In the genomic region with DNA sequence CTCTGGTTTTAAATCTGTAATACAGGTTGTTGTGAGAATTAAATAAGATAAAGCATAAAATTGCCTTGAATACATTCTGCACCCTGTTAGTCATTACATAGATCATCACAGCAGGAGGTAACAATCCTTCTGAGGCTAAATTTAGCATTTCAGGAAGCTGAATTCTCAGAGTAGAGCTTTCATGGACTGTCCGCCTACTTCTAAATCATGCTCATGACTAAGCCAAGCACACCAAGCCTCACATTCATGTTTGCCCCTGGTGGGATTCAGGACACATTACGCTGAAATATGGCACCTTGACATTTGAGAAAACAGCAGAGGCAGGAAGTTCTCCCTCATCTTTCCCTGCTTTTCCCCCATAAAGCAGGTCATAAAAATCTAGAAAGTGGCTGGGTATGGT, we compare ENCODE assay signal across 13 cellular contexts. TPM values are rescaled to one million over a fixed set of nuclear protein-coding genes. Genes with fewer than 3 reads are reported as not detected.
A peak's percentile ranks its signal among the peaks of the same experiment; 100 is the strongest.
DNase-seq lines count a peak whose midpoint lies in the region; ATAC-seq, FAIRE-seq and TF ChIP-seq lines count a peak whose summit lies in the region.
"Had no signal": no experiment of that assay in that cellular context is flagged by ENCODE, and none has a peak within 500 bp of the region (broad histone marks: within the 10 kb centered on the region; RNA-seq: fewer than 3 reads in every experiment).

No MANE protein-coding gene starts in this region.

- TF ChIP-seq POLR2A in HepG2 (IDR thresholded peaks at IDR 0.05; ENCODE audit: insufficient read depth in 1 of 2, low read depth in 2 of 2, low read length in 2 of 2), result no peak
- TF ChIP-seq POLR2A in right lobe of liver (IDR thresholded peaks at IDR 0.05), result no peak
- TF ChIP-seq POLR2A in suprapubic skin (IDR thresholded peaks at IDR 0.05), result no peak

- no peak for TF ChIP-seq RAD21 in HepG2 (CRISPR knock-in tag; IDR thresholded peaks at IDR 0.05)

- H3K27ac ChIP-seq in HepG2 (ENCODE audit: extremely low read length, insufficient read depth, low read length) (no peak overlapping the region), right lobe of liver (no peak overlapping the region), suprapubic skin (no peak overlapping the region)

- in situ Hi-C loops in HepG2 (cut with HindIII; ENCODE audit: extremely low pct_ligation_motif_present, low pct_unique_long_range_greater_than_20kb), result no loop called here

- H3K79me2 ChIP-seq in HepG2 (ENCODE audit: insufficient read depth, low read length), result no peaks in the 10 kb centered on the region

- no TSS peak for BruUV-seq in HepG2 (replicated peaks; lab: Mats Ljungman, UMichigan)

- TF ChIP-seq EP300 in HepG2 (IDR thresholded peaks at IDR 0.05; ENCODE audit: low read depth in 2 of 2, low read length in 2 of 2) (no peak), HepG2 (CRISPR knock-in tag; IDR thresholded peaks at IDR 0.05; ENCODE audit: borderline replicate concordance) (no peak), suprapubic skin (IDR thresholded peaks at IDR 0.05) (no peak)

- TF ChIP-seq CTCF in HepG2 (CRISPR knock-in tag; IDR thresholded peaks at IDR 0.05) (no peak), right lobe of liver (IDR thresholded peaks at IDR 0.05) (no peak), foreskin fibroblast (IDR thresholded peaks at IDR 0.05; ENCODE audit: low read depth, low read length) (no peak), suprapubic skin (IDR thresholded peaks at IDR 0.05) (no peak)

- H3K4me3 ChIP-seq in HepG2 (replicated peaks in 1 of 3; ENCODE audit: insufficient read depth in 1 of 3, low read depth in 2 of 3, low read length in 3 of 3), result no peak overlapping the region
- no peak overlapping the region for H3K4me3 ChIP-seq in right lobe of liver
- no peak overlapping the region for H3K4me3 ChIP-seq in foreskin fibroblast (ENCODE audit: low read depth in 1 of 2, low read length in 2 of 2)
- no peak overlapping the region for H3K4me3 ChIP-seq in suprapubic skin

- H3K9ac ChIP-seq in HepG2 (ENCODE audit: insufficient read depth, low read depth, low read length), result no peak overlapping the region

- no peak overlapping the region for H2AFZ ChIP-seq in HepG2 (ENCODE audit: low read length)

- DNase-seq in HepG2 (ENCODE audit: low spot score) (no peak), right lobe of liver (no peak), SW 1271 (lab: John Stamatoyannopoulos, UW) (peak; percentile 9 to 51), foreskin fibroblast (peak; percentile 78 to 83), sciatic nerve (ENCODE audit: low spot score) (no peak), left ventricle myocardium superior (no peak), superior temporal gyrus (ENCODE audit: extremely low spot score) (no peak), suprapubic skin (ENCODE audit: low spot score in 2 of 2) (no peak)
- DNase-seq: activated T-cell treated with anti-CD3 and anti-CD28 coated beads, Interleukin-2, amount 50 U/mL, for 1 hour; CD4-positive, CD25-positive, alpha-beta regulatory T cell; KBM-7; NCI-H524 had no signal

- H3K4me2 ChIP-seq in HepG2 (ENCODE audit: low read depth, low read length), result no peak overlapping the region

- ATAC-seq in HepG2 (peak; percentile 47; the same call in 1 of the 3 replicates), right lobe of liver (no peak), sciatic nerve (no peak), left ventricle myocardium superior (no peak)

- no peaks in the 10 kb centered on the region for H4K20me1 ChIP-seq in HepG2 (ENCODE audit: insufficient read depth, low read length)

- POLR2A ChIA-PET in HepG2 (lab: Yijun Ruan, JAX), result no interaction called here

- H3K9me3 ChIP-seq in HepG2 (ENCODE audit: low read length) (no peaks in the 10 kb centered on the region), right lobe of liver (no peaks in the 10 kb centered on the region), suprapubic skin (no peaks in the 10 kb centered on the region)

- WGBS in HepG2 (ENCODE audit: low lambda C conversion rate), result 88% methylated on average over 2 of the region's 2 CpGs
- 78% methylated on average over 2 of the region's 2 CpGs for WGBS in right lobe of liver (ENCODE audit: insufficient coverage, low coverage, low lambda C conversion rate, missing lambda C conversion rate)
- 94% methylated on average over 2 of the region's 2 CpGs for WGBS in suprapubic skin

- intact Hi-C loops in HepG2 (cut with micrococcal nuclease; ENCODE audit: unreplicated experiment), result no loop called here
- intact Hi-C loops in right lobe of liver (cut with DNase I), result no loop called here
- intact Hi-C loops in sciatic nerve (cut with DNase I), result no loop called here
- intact Hi-C loops in left ventricle myocardium superior (cut with micrococcal nuclease), result no loop called here

- CTCF ChIA-PET in HepG2 (lab: Yijun Ruan, JAX; ENCODE audit: low intra/inter-chr PET ratio, low total read pairs), result no interaction called here

- H3K4me1 ChIP-seq in HepG2 (ENCODE audit: insufficient read depth, low read length), result no peaks in the 10 kb centered on the region
- no peaks in the 10 kb centered on the region for H3K4me1 ChIP-seq in right lobe of liver
- H3K4me1 ChIP-seq in suprapubic skin, result no peaks in the 10 kb centered on the region

- H3K27me3 ChIP-seq in HepG2 (ENCODE audit: control insufficient read depth in 1 of 2, insufficient read depth in 2 of 2, low read length in 2 of 2), result no peaks in the 10 kb centered on the region; a peak in 1 of 5 replicates
- H3K27me3 ChIP-seq in right lobe of liver, result no peaks in the 10 kb centered on the region
- peaks cover 1% of the 10 kb centered on the region for H3K27me3 ChIP-seq in suprapubic skin

- no peak for FAIRE-seq in HepG2 (lab: Jason Lieb, UNC)
- FAIRE-seq: colon had no signal

- H3K36me3 ChIP-seq in HepG2 (replicated peaks in 1 of 2; ENCODE audit: control insufficient read depth in 1 of 2, insufficient read depth in 2 of 2, low read length in 2 of 2) (no peaks in the 10 kb centered on the region), right lobe of liver (no peaks in the 10 kb centered on the region), suprapubic skin (no peaks in the 10 kb centered on the region)

TF ChIP-seq in HepG2, 621 proteins besides CTCF, POLR2A, EP300 and RAD21 (continues in another document):
- TF ChIP-seq, protein P1, sequence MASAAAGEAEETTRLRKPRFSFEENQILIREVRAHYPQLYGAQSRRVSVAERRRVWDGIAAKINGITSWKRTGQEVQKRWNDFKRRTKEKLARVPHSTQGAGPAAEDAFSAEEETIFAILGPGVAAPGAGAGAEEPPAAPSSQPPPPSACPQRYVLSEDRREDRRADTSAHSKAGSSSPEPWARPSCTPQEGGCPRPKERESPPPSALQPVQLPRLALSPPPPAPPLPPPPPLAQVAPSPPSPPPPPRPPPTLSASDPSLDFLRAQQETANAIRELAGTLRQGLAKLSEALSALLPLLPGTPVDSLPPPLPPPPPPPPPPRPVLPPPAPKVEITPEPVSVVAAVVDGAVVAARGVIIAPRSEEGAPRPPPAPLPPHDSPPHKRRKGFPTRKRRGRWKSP (CRISPR knock-in tag; IDR thresholded peaks at IDR 0.05), result no peak
- TF ChIP-seq, protein P2, sequence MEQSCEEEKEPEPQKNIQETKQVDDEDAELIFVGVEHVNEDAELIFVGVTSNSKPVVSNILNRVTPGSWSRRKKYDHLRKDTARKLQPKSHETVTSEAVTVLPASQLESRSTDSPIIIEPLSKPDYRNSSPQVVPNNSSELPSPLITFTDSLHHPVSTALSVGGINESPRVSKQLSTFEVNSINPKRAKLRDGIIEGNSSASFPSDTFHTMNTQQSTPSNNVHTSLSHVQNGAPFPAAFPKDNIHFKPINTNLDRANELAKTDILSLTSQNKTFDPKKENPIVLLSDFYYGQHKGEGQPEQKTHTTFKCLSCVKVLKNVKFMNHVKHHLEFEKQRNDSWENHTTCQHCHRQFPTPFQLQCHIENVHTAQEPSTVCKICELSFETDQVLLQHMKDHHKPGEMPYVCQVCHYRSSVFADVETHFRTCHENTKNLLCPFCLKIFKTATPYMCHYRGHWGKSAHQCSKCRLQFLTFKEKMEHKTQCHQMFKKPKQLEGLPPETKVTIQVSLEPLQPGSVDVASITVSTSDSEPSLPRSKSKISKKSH (CRISPR knock-in tag; IDR thresholded peaks at IDR 0.05; ENCODE audit: borderline replicate concordance), result no peak
- TF ChIP-seq ZNF430 (CRISPR knock-in tag; IDR thresholded peaks at IDR 0.05), result no peak

RNA-seq across cellular contexts. Expression of a gene that starts 16.6 kb away (rescaled TPM):
- total RNA-seq in HepG2 (2016; rRNA removed; fragmentation: Illumina TruSeq; extraction: Trizol) (46.4 and 63.8 TPM in 2 replicates), right lobe of liver (10 to 100 TPM; 15.2 to 27.2 (median 19.6) TPM), sciatic nerve (74.8 TPM), left ventricle myocardium superior (34.1 TPM), suprapubic skin (10 to 100 TPM; 26.2 to 63.2 (median 30.8) TPM)
- 47.1 and 55.5 TPM in 2 replicates for total RNA-seq in HepG2 (2016; cell fraction: cytosol; rRNA removed; fragmentation: Illumina TruSeq; extraction: Trizol; ENCODE audit: low read depth)
- 46.1 and 65.7 TPM in 2 replicates for total RNA-seq in HepG2 (2016; cell fraction: insoluble cytoplasmic fraction; rRNA removed; fragmentation: Illumina TruSeq; extraction: Trizol)
- total RNA-seq in HepG2 (2016; cell fraction: membrane; rRNA removed; fragmentation: Illumina TruSeq; extraction: Trizol), result 24.9 and 32.7 TPM in 2 replicates
- total RNA-seq in HepG2 (2016; cell fraction: nucleus; rRNA removed; fragmentation: Illumina TruSeq; extraction: Trizol), result 58.3 and 59.7 TPM in 2 replicates
- 32.6 and 42.8 TPM in 2 replicates for polyA plus RNA-seq in HepG2 (2011; rRNA removed)
- polyA plus RNA-seq in HepG2 (2011; cell fraction: cytosol; rRNA removed), result 19.9 and 27.2 TPM in 2 replicates
- 17.0 and 18.4 TPM in 2 replicates for polyA plus RNA-seq in HepG2 (2011; cell fraction: nucleus; rRNA removed)
- 32.6 and 41.7 TPM in 2 replicates for polyA plus RNA-seq in HepG2 (2012)
- 3.2 and 3.4 TPM in 2 replicates for polyA plus RNA-seq in HepG2 (2016; cell fraction: cytosol; fragmentation: Illumina TruSeq; extraction: Trizol; ENCODE audit: low read depth)
- polyA plus RNA-seq in HepG2 (2016; cell fraction: insoluble cytoplasmic fraction; fragmentation: Illumina TruSeq; extraction: Trizol; ENCODE audit: low read depth), result 40.4 and 42.0 TPM in 2 replicates
- polyA plus RNA-seq in HepG2 (2016; cell fraction: membrane; fragmentation: Illumina TruSeq; extraction: Trizol; ENCODE audit: low read depth), result 6.5 and 8.6 TPM in 2 replicates
- 29.9 and 39.2 TPM in 2 replicates for polyA plus RNA-seq in HepG2 (2016; cell fraction: nucleus; fragmentation: Illumina TruSeq; extraction: Trizol; ENCODE audit: insufficient read depth, low read depth)
- polyA minus RNA-seq in HepG2 (2011; rRNA and poly(A)+ RNA removed; ENCODE audit: low replicate concordance), result 19.9 and 24.3 TPM in 2 replicates
- 24.6 and 30.2 TPM in 2 replicates for polyA minus RNA-seq in HepG2 (2011; cell fraction: cytosol; rRNA and poly(A)+ RNA removed)
- polyA minus RNA-seq in HepG2 (2011; cell fraction: nucleus; rRNA and poly(A)+ RNA removed), result 141 and 156 TPM in 2 replicates

Comparison
In these comparisons a context has a peak if more than half of its experiments do, and no peak if none do; other contexts are left out.
1. DNase-seq: peak in SW 1271 (2 of 2) and foreskin fibroblast (2 of 2); none in HepG2 (single experiment), right lobe of liver (0 of 3), sciatic nerve (single experiment), left ventricle myocardium superior (single experiment), superior temporal gyrus (single experiment) and suprapubic skin (0 of 2).